17 cellular contexts compared by ENCODE assay signal in genomic region chr4:71559957-71560541, GRCh38.
DNase-seq lines count a peak whose midpoint lies in the region; ATAC-seq, FAIRE-seq and TF ChIP-seq lines count a peak whose summit lies in the region.
"Had no signal": no experiment of that assay in that cellular context is flagged by ENCODE, and none has a peak within 500 bp of the region (broad histone marks: within the 10 kb centered on the region; RNA-seq: fewer than 3 reads in every experiment).

No MANE protein-coding gene starts in this region.

- TF ChIP-seq EP300 in GM12878 (IDR thresholded peaks at IDR 0.05; ENCODE audit: borderline replicate concordance in 1 of 2, control insufficient read depth in 1 of 2, low read depth in 2 of 2, low read length in 2 of 2) = no peak

- no peak for ATAC-seq in GM12878

- DNase-seq in ACHN (peak; percentile 10), HS-5 (ENCODE audit: low read depth) (peak; percentile 31), GM12878 (ENCODE audit: low read depth, low spot score) (no peak), kidney tubule cell (ENCODE audit: low spot score) (peak; percentile 81), anterior cingulate cortex (lab: John Stamatoyannopoulos, UW) (no peak), NCI-H1105 (lab: John Stamatoyannopoulos, UW) (no peak), DMS114 treated with DMSO at 0.1 percent for 48 hours (lab: John Stamatoyannopoulos, UW; ENCODE audit: unreplicated experiment) (no peak)
- no peak for DNase-seq in activated naive CD4-positive, alpha-beta T cell (lab: John Stamatoyannopoulos, UW)
- DNase-seq: activated CD4-positive, alpha-beta T cell treated with anti-CD3 and anti-CD28 coated beads, Interleukin-2, amount 10 ng/mL, durations not matched to agents 24 days and 14 days; activated naive CD8-positive, alpha-beta T cell treated with anti-CD3 and anti-CD28 coated beads for 36 hours; hippocampal formation; left ventricle myocardium inferior; naive B cell; NCI-H1048; T1000 had no signal

- H4K20me1 ChIP-seq in GM12878 (ENCODE audit: control insufficient read depth, insufficient read depth) = no peaks in the 10 kb centered on the region

- POLR2A ChIA-PET in GM12878 (lab: Charles Lee) = no interaction called here

- H3K4me1 ChIP-seq in GM12878 (ENCODE audit: control insufficient read depth, insufficient read depth, low read length) = no peaks in the 10 kb centered on the region
- H3K4me1 ChIP-seq: left ventricle myocardium inferior, suprapubic skin had no signal

- H3K4me3 ChIP-seq in GM12878 = no peak overlapping the region
- H3K4me3 ChIP-seq: left ventricle myocardium inferior, suprapubic skin had no signal

- H3K9ac ChIP-seq in GM12878 (ENCODE audit: control insufficient read depth, insufficient read depth, low read length) = no peak overlapping the region

- TF ChIP-seq POLR2A in GM12878 (IDR thresholded peaks at IDR 0.05; ENCODE audit: low read depth, low read length) = no peak

- no peaks in the 10 kb centered on the region for H3K79me2 ChIP-seq in GM12878 (ENCODE audit: control insufficient read depth, insufficient read depth, low read length)

- H3K27me3 ChIP-seq in GM12878 (replicated peaks in 1 of 2; ENCODE audit: control insufficient read depth in 2 of 2, insufficient read depth in 2 of 2, low read length in 1 of 2) = no peaks in the 10 kb centered on the region
- H3K27me3 ChIP-seq: suprapubic skin had no signal

- RAD21 ChIA-PET in GM12878 (lab: Charles Lee; ENCODE audit: unreplicated experiment) = no interaction called here

- SMC1A ChIA-PET in GM12878 (lab: Charles Lee; ENCODE audit: uncharacterized antibody, unreplicated experiment) = interaction anchor here (0.6 kb wide), 1 partner anchor 246 kb away, joined by 3 read pairs; no protein-coding TSS in a partner anchor

- WGBS in GM12878 (ENCODE audit: insufficient coverage, insufficient replicate concordance, low lambda C conversion rate, missing lambda C conversion rate) = 0% methylated on average over 1 of the region's 1 CpG

- BruUV-seq in GM12878 (replicated peaks; lab: Mats Ljungman, UMichigan) = no TSS peak

- TF ChIP-seq RAD21 in GM12878 (IDR thresholded peaks at IDR 0.05; ENCODE audit: insufficient read depth, low read depth, low read length) = no peak

- no peak overlapping the region for H3K27ac ChIP-seq in GM12878 (ENCODE audit: control insufficient read depth, insufficient read depth)
- H3K27ac ChIP-seq: epithelial cell of prostate, left ventricle myocardium inferior, suprapubic skin had no signal

- no peaks in the 10 kb centered on the region for H3K9me3 ChIP-seq in GM12878 (replicated peaks; ENCODE audit: control insufficient read depth, insufficient read depth, low read length)
- H3K9me3 ChIP-seq: left ventricle myocardium inferior, suprapubic skin had no signal

- H3K4me2 ChIP-seq in GM12878 (ENCODE audit: control insufficient read depth, insufficient read depth) = no peak overlapping the region

- no peak overlapping the region for H2AFZ ChIP-seq in GM12878 (ENCODE audit: control insufficient read depth, low read depth, low read length)

- no peaks in the 10 kb centered on the region for H3K36me3 ChIP-seq in GM12878 (ENCODE audit: control insufficient read depth in 2 of 2, insufficient read depth in 2 of 2, low read length in 1 of 2)
- H3K36me3 ChIP-seq: left ventricle myocardium inferior, suprapubic skin had no signal

- CTCF ChIA-PET in GM12878 (lab: Yijun Ruan, JAX) = no interaction called here

- intact Hi-C loops in GM12878 (cut with micrococcal nuclease; ENCODE audit: unreplicated experiment) = no loop called here

- FAIRE-seq in GM12878 (lab: Jason Lieb, UNC) = no peak

- in situ Hi-C loops in ACHN (cut with HindIII; ENCODE audit: low pct_ligation_motif_present, low pct_unique_long_range_greater_than_20kb, low sequenced_read_pairs) (no loop called here), GM12878 (cut with MboI) (no loop called here)

- TF ChIP-seq CTCF in GM12878 (IDR thresholded peaks at IDR 0.05 in 2 of 3, conservative IDR thresholded peaks at IDR 0.05 in 1 of 3; ENCODE audit: control insufficient read depth in 2 of 3, extremely low read depth in 1 of 3, insufficient read depth in 1 of 3, low read depth in 3 of 3, low read length in 3 of 3) = no peak

TF ChIP-seq in GM12878, 131 proteins besides CTCF, POLR2A, EP300 and RAD21:
- TF ChIP-seq NFIC (IDR thresholded peaks at IDR 0.05; ENCODE audit: low read depth, low read length) (peak; percentile 63; the same call in 1 of the 2 replicates), CHD2 (IDR thresholded peaks at IDR 0.05; ENCODE audit: borderline replicate concordance, low read depth, low read length) (no peak), IKZF1 (conservative IDR thresholded peaks at IDR 0.05) (no peak)

Comparison
In these comparisons a context has a peak if more than half of its experiments do, and no peak if none do; other contexts are left out.
1. DNase-seq: peak in ACHN (single experiment), HS-5 (single experiment) and kidney tubule cell (single experiment); none in GM12878 (single experiment), activated naive CD4-positive, alpha-beta T cell (0 of 4), anterior cingulate cortex (0 of 58), NCI-H1105 (single experiment) and DMS114 treated with DMSO at 0.1 percent for 48 hours (single experiment).